ENCODE assay signal across 37 cellular contexts in genomic region chr10:127849224-127849623, GRCh38. TPM values are rescaled to one million over a fixed set of nuclear protein-coding genes. Genes with fewer than 3 reads are reported as not detected.
"Had no signal": no experiment of that assay in that cellular context is flagged by ENCODE, and none has a peak within 500 bp of the region (broad histone marks: within the 10 kb centered on the region; RNA-seq: fewer than 3 reads in every experiment).

No MANE protein-coding gene starts in this region.

- H3K27ac ChIP-seq: adrenal gland, body of pancreas, brain microvascular endothelial cell, breast epithelium, VCaP had no signal

- DNase-seq: activated B cell treated with CpG ODN at 0.5 μM for 24 hours; activated CD4-positive, alpha-beta memory T cell treated with anti-CD3 and anti-CD28 coated beads for 36 hours; activated CD4-positive, alpha-beta T cell treated with anti-CD3 and anti-CD28 coated beads for 4 hours; activated CD4-positive, alpha-beta T cell treated with anti-CD3 and anti-CD28 coated beads, Interleukin-2, amount 10 ng/mL, durations not matched to agents 24 days and 14 days; activated CD4-positive, alpha-beta T cell treated with anti-CD3 and anti-CD28 coated beads, Interleukin-2, amount 50 U/mL, for 1 hour; activated CD4-positive, alpha-beta T cell treated with anti-CD3 and anti-CD28 coated beads, Interleukin-2, amount 50 U/mL, for 4 hours; activated CD4-positive, CD25-positive, alpha-beta regulatory T cell treated with anti-CD3 and anti-CD28 coated beads, Interleukin-2, amount 50 U/mL, for 72 hours; activated CD8-positive, alpha-beta memory T cell treated with anti-CD3 and anti-CD28 coated beads, Interleukin-2, amount 50 U/mL, for 4 hours; activated CD8-positive, alpha-beta T cell treated with anti-CD3 and anti-CD28 coated beads for 36 hours; activated effector memory CD4-positive, alpha-beta T cell treated with anti-CD3 and anti-CD28 coated beads, Interleukin-2, amount 50 U/mL, for 16 hours; activated gamma-delta T cell treated with Interleukin-2 at 50 U/mL for 16 hours; activated naive CD4-positive, alpha-beta T cell; activated naive CD4-positive, alpha-beta T cell treated with anti-CD3 and anti-CD28 coated beads for 36 hours; activated naive CD8-positive, alpha-beta T cell treated with anti-CD3 and anti-CD28 coated beads for 36 hours; activated T-cell treated with anti-CD3 and anti-CD28 coated beads for 4 hours; activated T-cell treated with anti-CD3 and anti-CD28 coated beads, Interleukin-2, amount 50 U/mL, for 1 hour; activated T-cell treated with anti-CD3 and anti-CD28 coated beads, Interleukin-2, amount 50 U/mL, for 4 hours; activated T-cell treated with anti-CD3 and anti-CD28 coated beads, Interleukin-2, amount 50 U/mL, for 72 hours; adrenal gland; amniotic stem cell; aorta; body of pancreas; brain microvascular endothelial cell; central memory CD4-positive, alpha-beta T cell; T-helper 1 cell; T-helper 2 cell; T-helper 9 cell had no signal

- H3K36me3 ChIP-seq: adrenal gland, brain microvascular endothelial cell, breast epithelium had no signal

- H3K27me3 Mint-ChIP-seq: activated B cell treated with CpG ODN at 0.5 μM for 24 hours; activated CD4-positive, alpha-beta T cell treated with anti-CD3 and anti-CD28 coated beads, Interleukin-2, amount 10 ng/mL, durations not matched to agents 24 days and 14 days had no signal

- H3K9me3 ChIP-seq: adrenal gland, body of pancreas, breast epithelium had no signal

- ATAC-seq: activated CD8-positive, alpha-beta T cell treated with anti-CD3 and anti-CD28 coated beads for 36 hours; activated naive CD4-positive, alpha-beta T cell treated with anti-CD3 and anti-CD28 coated beads, Interleukin-2, amount 50 U/mL, for 72 hours; activated T-cell treated with anti-CD3 and anti-CD28 coated beads, Interleukin-2, amount 50 U/mL, for 4 hours; activated T-cell treated with anti-CD3 and anti-CD28 coated beads, Interleukin-2, amount 50 U/mL, for 72 hours; activated T-helper 17 cell treated with anti-CD3 and anti-CD28 coated beads, Interleukin-2, amount 50 U/mL, for 72 hours; body of pancreas had no signal

- H3K36me3 Mint-ChIP-seq: activated CD4-positive, alpha-beta memory T cell treated with anti-CD3 and anti-CD28 coated beads for 36 hours; activated naive CD4-positive, alpha-beta T cell treated with anti-CD3 and anti-CD28 coated beads, Interleukin-2, amount 50 U/mL, for 72 hours; activated naive CD8-positive, alpha-beta T cell treated with anti-CD3 and anti-CD28 coated beads for 36 hours had no signal

- H3K9me3 Mint-ChIP-seq: activated B cell treated with CpG ODN at 0.5 μM for 24 hours; activated CD4-positive, alpha-beta memory T cell treated with anti-CD3 and anti-CD28 coated beads for 36 hours; activated CD4-positive, alpha-beta T cell treated with anti-CD3 and anti-CD28 coated beads, Interleukin-2, amount 10 ng/mL, durations not matched to agents 24 days and 14 days; activated CD8-positive, alpha-beta T cell treated with anti-CD3 and anti-CD28 coated beads for 36 hours; activated T-cell treated with anti-CD3 and anti-CD28 coated beads, Interleukin-2, amount 50 U/mL, for 4 hours; activated T-cell treated with anti-CD3 and anti-CD28 coated beads, Interleukin-2, amount 50 U/mL, for 72 hours; activated T-helper 1 cell treated with anti-CD3 and anti-CD28 coated beads, Interleukin-12 subunit alpha, Interleukin-12 subunit beta, Interleukin-2, Interleukin-4 antibody, amounts not matched to agents 30 ng/mL and 10 ng/mL and 1 ng/mL, durations not matched to agents 14 hours and 24 hours and 36 hours; T-helper 1 cell treated with Interleukin-12 subunit alpha and Interleukin-12 subunit beta and Interleukin-4 antibody, amounts not matched to agents 30 μg/mL and 1 μg/mL, for 36 hours; T-helper 2 cell treated with Interferon-gamma antibody and Interleukin-4, amounts not matched to agents 5 μg/mL and 100 μg/mL, for 36 hours had no signal

- H3K27me3 ChIP-seq: adrenal gland, body of pancreas, brain microvascular endothelial cell, breast epithelium had no signal

- H3K4me1 ChIP-seq: adrenal gland, body of pancreas, breast epithelium had no signal

- H3K4me3 Mint-ChIP-seq: activated B cell treated with CpG ODN at 0.5 μM for 24 hours; activated CD4-positive, alpha-beta memory T cell treated with anti-CD3 and anti-CD28 coated beads for 36 hours; activated CD4-positive, alpha-beta T cell treated with anti-CD3 and anti-CD28 coated beads, Interleukin-2, amount 10 ng/mL, durations not matched to agents 24 days and 14 days; activated CD8-positive, alpha-beta T cell treated with anti-CD3 and anti-CD28 coated beads for 36 hours; activated naive CD4-positive, alpha-beta T cell treated with anti-CD3 and anti-CD28 coated beads for 36 hours; activated naive CD8-positive, alpha-beta T cell treated with anti-CD3 and anti-CD28 coated beads for 36 hours; activated T-cell treated with anti-CD3 and anti-CD28 coated beads, Interleukin-2, amount 50 U/mL, for 4 hours; activated T-cell treated with anti-CD3 and anti-CD28 coated beads, Interleukin-2, amount 50 U/mL, for 72 hours; activated T-helper 1 cell treated with anti-CD3 and anti-CD28 coated beads, Interleukin-12 subunit alpha, Interleukin-12 subunit beta, Interleukin-2, Interleukin-4 antibody, amounts not matched to agents 30 ng/mL and 10 ng/mL and 1 ng/mL, durations not matched to agents 14 hours and 24 hours and 36 hours; activated T-helper 17 cell treated with anti-CD3 and anti-CD28 coated beads, Interleukin-2, amount 50 U/mL, for 72 hours; T-helper 1 cell treated with Interleukin-12 subunit alpha and Interleukin-12 subunit beta and Interleukin-4 antibody, amounts not matched to agents 30 μg/mL and 1 μg/mL, for 36 hours; T-helper 2 cell treated with Interferon-gamma antibody and Interleukin-4, amounts not matched to agents 5 μg/mL and 100 μg/mL, for 36 hours had no signal

- H3K4me3 ChIP-seq: adrenal gland, body of pancreas, breast epithelium had no signal

- H3K27ac Mint-ChIP-seq: activated CD4-positive, alpha-beta memory T cell treated with anti-CD3 and anti-CD28 coated beads for 36 hours; activated CD4-positive, alpha-beta T cell treated with anti-CD3 and anti-CD28 coated beads, Interleukin-2, amount 10 ng/mL, durations not matched to agents 24 days and 14 days; activated CD8-positive, alpha-beta T cell treated with anti-CD3 and anti-CD28 coated beads for 36 hours; activated naive CD4-positive, alpha-beta T cell treated with anti-CD3 and anti-CD28 coated beads for 36 hours; activated naive CD4-positive, alpha-beta T cell treated with anti-CD3 and anti-CD28 coated beads, Interleukin-2, amount 50 U/mL, for 72 hours; activated naive CD8-positive, alpha-beta T cell treated with anti-CD3 and anti-CD28 coated beads for 36 hours; activated T-cell treated with anti-CD3 and anti-CD28 coated beads, Interleukin-2, amount 50 U/mL, for 72 hours; activated T-helper 1 cell treated with anti-CD3 and anti-CD28 coated beads, Interleukin-12 subunit alpha, Interleukin-12 subunit beta, Interleukin-2, Interleukin-4 antibody, amounts not matched to agents 30 ng/mL and 10 ng/mL and 1 ng/mL, durations not matched to agents 14 hours and 24 hours and 36 hours; activated T-helper 17 cell treated with anti-CD3 and anti-CD28 coated beads, Interleukin-2, amount 50 U/mL, for 72 hours; T-helper 1 cell treated with Interleukin-12 subunit alpha and Interleukin-12 subunit beta and Interleukin-4 antibody, amounts not matched to agents 30 μg/mL and 1 μg/mL, for 36 hours; T-helper 2 cell treated with Interferon-gamma antibody and Interleukin-4, amounts not matched to agents 5 μg/mL and 100 μg/mL, for 36 hours had no signal

- H3K4me1 Mint-ChIP-seq: activated CD4-positive, alpha-beta T cell treated with anti-CD3 and anti-CD28 coated beads, Interleukin-2, amount 10 ng/mL, durations not matched to agents 24 days and 14 days had no signal

RNA-seq across cellular contexts. Expression of gene CLRN3, which starts 43.5 kb away (rescaled TPM):
- total RNA-seq: activated B cell treated with CpG ODN at 0.5 μM for 24 hours; activated CD4-positive, alpha-beta memory T cell treated with anti-CD3 and anti-CD28 coated beads for 36 hours; activated CD4-positive, alpha-beta T cell treated with anti-CD3 and anti-CD28 coated beads, Interleukin-2, amount 10 ng/mL, durations not matched to agents 24 days and 14 days; activated CD8-positive, alpha-beta memory T cell treated with anti-CD3 and anti-CD28 coated beads for 36 hours; activated CD8-positive, alpha-beta T cell treated with anti-CD3 and anti-CD28 coated beads for 36 hours; activated naive CD4-positive, alpha-beta T cell treated with anti-CD3 and anti-CD28 coated beads for 36 hours; activated naive CD4-positive, alpha-beta T cell treated with anti-CD3 and anti-CD28 coated beads, Interleukin-2, amount 50 U/mL, for 72 hours; activated naive CD8-positive, alpha-beta T cell treated with anti-CD3 and anti-CD28 coated beads for 36 hours; activated T-cell treated with anti-CD3 and anti-CD28 coated beads, Interleukin-2, amount 50 U/mL, for 4 hours; activated T-cell treated with anti-CD3 and anti-CD28 coated beads, Interleukin-2, amount 50 U/mL, for 72 hours; activated T-helper 1 cell treated with anti-CD3 and anti-CD28 coated beads, Interleukin-12 subunit alpha, Interleukin-12 subunit beta, Interleukin-2, Interleukin-4 antibody, amounts not matched to agents 30 ng/mL and 10 ng/mL and 1 ng/mL, durations not matched to agents 14 hours and 24 hours and 36 hours; activated T-helper 17 cell treated with anti-CD3 and anti-CD28 coated beads, Interleukin-2, amount 50 U/mL, for 72 hours; aorta; astrocyte; cardiac septum had no signal
